8 cellular contexts compared by ENCODE assay signal in the genomic region with DNA sequence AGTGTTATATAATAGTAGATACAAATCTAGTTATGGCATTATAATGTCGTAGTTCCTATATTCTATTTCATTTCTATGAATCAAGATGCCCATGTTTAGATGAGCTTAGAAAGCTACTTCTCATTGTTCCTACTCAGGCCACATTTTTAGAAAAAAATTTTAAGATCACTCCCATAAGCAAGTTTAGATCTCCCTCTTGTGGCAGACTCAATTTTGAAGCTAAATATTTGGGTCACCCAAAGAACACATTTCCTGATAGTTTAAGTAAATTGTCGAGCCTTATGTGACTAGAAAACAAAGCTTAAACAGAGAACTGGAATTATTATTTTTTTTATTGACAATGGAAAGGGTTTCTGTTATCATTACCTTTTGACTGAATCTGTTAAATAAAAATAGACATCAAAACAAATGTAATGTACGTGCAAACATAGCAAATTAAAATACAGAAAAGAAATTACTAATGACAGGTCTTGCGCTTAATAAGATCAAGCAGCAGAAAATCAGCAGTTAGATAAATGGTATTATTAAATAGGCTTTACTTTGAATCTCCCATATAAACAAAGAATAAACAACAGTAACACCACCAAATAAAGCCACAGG.
DNase-seq lines count a peak whose midpoint lies in the region; ATAC-seq and TF ChIP-seq lines count a peak whose summit lies in the region.

No MANE protein-coding gene starts in this region.

- TF ChIP-seq CTCF in cardiac muscle cell (IDR thresholded peaks at IDR 0.05; ENCODE audit: low read depth, low read length), result peak; percentile 61
- TF ChIP-seq CTCF in astrocyte of the spinal cord (IDR thresholded peaks at IDR 0.05; ENCODE audit: low read depth, low read length), result peak; percentile 49
- peak in 1 of 6 experiments; percentile 22 for TF ChIP-seq CTCF in upper lobe of left lung (IDR thresholded peaks at IDR 0.05)

- H2BK120ac ChIP-seq in mesendoderm (ENCODE audit: low read depth, low read length), result no peak overlapping the region

- no peaks in the 10 kb centered on the region for H3K27me3 ChIP-seq in cardiac muscle cell
- no peaks in the 10 kb centered on the region for H3K27me3 ChIP-seq in mesendoderm (ENCODE audit: insufficient read depth, low read length, poor library complexity)
- H3K27me3 ChIP-seq in upper lobe of left lung, result no peaks in the 10 kb centered on the region
- no peaks in the 10 kb centered on the region for H3K27me3 ChIP-seq in MG63

- H3K4me3 ChIP-seq in cardiac muscle cell (no peak overlapping the region), astrocyte of the spinal cord (ENCODE audit: low read depth, low read length) (no peak overlapping the region), mesendoderm (ENCODE audit: low read length) (no peak overlapping the region), upper lobe of left lung (no peak overlapping the region), MG63 (no peak overlapping the region)

- H4K5ac ChIP-seq in mesendoderm (ENCODE audit: low read length), result no peak overlapping the region

- H3K4ac ChIP-seq in mesendoderm (ENCODE audit: low read depth, low read length), result no peak overlapping the region

- H3K9me3 ChIP-seq in cardiac muscle cell (ENCODE audit: low read depth) (no peaks in the 10 kb centered on the region), upper lobe of left lung (no peaks in the 10 kb centered on the region), MG63 (no peaks in the 10 kb centered on the region)

- intact Hi-C loops in Right ventricle myocardium inferior (cut with DNase I), result no loop called here
- intact Hi-C loops in Right ventricle myocardium superior (cut with DNase I), result no loop called here

- H2BK15ac ChIP-seq in mesendoderm (replicated peaks; ENCODE audit: low read depth), result no peak overlapping the region

- H3K27ac ChIP-seq in cardiac muscle cell (no peak overlapping the region), mesendoderm (ENCODE audit: low read depth, low read length) (no peak overlapping the region), upper lobe of left lung (no peak overlapping the region)

- no peak overlapping the region for H3K23ac ChIP-seq in mesendoderm (ENCODE audit: low read length)

- no peak for TF ChIP-seq EP300 in upper lobe of left lung (IDR thresholded peaks at IDR 0.05)

- H2BK5ac ChIP-seq in mesendoderm (ENCODE audit: low read length), result no peak overlapping the region

- H4K8ac ChIP-seq in mesendoderm (ENCODE audit: low read depth, low read length), result no peak overlapping the region

- in situ Hi-C loops in astrocyte of the spinal cord (cut with HindIII; ENCODE audit: low sequenced_read_pairs), result no loop called here

- ATAC-seq in Right ventricle myocardium inferior (no peak), upper lobe of left lung (ENCODE audit: low FRiP score in 2 of 2) (no peak), Right ventricle myocardium superior (ENCODE audit: poor library complexity) (no peak)

- no peak overlapping the region for H3K56ac ChIP-seq in mesendoderm (ENCODE audit: low read length)

- WGBS in mesendoderm (ENCODE audit: extremely low coverage, insufficient coverage, low lambda C conversion rate), result 100% methylated on average over 1 of the region's 4 CpGs
- WGBS in upper lobe of left lung, 2 donors, result 52 to 60% methylated on average over 4 of the region's 4 CpGs

- H3K9ac ChIP-seq in mesendoderm (ENCODE audit: low read length), result no peak overlapping the region

- no peaks in the 10 kb centered on the region for H3K79me2 ChIP-seq in mesendoderm (ENCODE audit: control insufficient read depth, insufficient read depth, low read length)

- no peak for TF ChIP-seq POLR2A in upper lobe of left lung (IDR thresholded peaks at IDR 0.05)

- no peak overlapping the region for H3K4me2 ChIP-seq in mesendoderm (ENCODE audit: low read length)

- DNase-seq in cardiac muscle cell (ENCODE audit: low read depth in 1 of 2, low spot score in 1 of 2) (peak; percentile 32 to 67), Right ventricle myocardium inferior (ENCODE audit: missing footprints) (no peak), NCI-H2227 (lab: John Stamatoyannopoulos, UW; ENCODE audit: unreplicated experiment) (peak; percentile 84), astrocyte of the spinal cord (ENCODE audit: low read depth, low spot score) (peak; percentile 70), mesendoderm (peak; percentile 70), upper lobe of left lung (no peak), MG63 (no peak), Right ventricle myocardium superior (no peak)

- H3K18ac ChIP-seq in mesendoderm (ENCODE audit: low read length), result no peak overlapping the region

- H3K36me3 ChIP-seq in cardiac muscle cell, result no peaks in the 10 kb centered on the region
- H3K36me3 ChIP-seq in mesendoderm (ENCODE audit: control insufficient read depth, insufficient read depth, low read length), result no peaks in the 10 kb centered on the region
- peaks cover 0 to 4% (median 0%) of the 10 kb centered on the region in 4 donors for H3K36me3 ChIP-seq in upper lobe of left lung
- H3K36me3 ChIP-seq in MG63, result no peaks in the 10 kb centered on the region

- no peaks in the 10 kb centered on the region for H3K4me1 ChIP-seq in cardiac muscle cell (ENCODE audit: low read depth)
- no peaks in the 10 kb centered on the region for H3K4me1 ChIP-seq in mesendoderm (ENCODE audit: control insufficient read depth, low read depth, low read length)
- H3K4me1 ChIP-seq in upper lobe of left lung, result no peaks in the 10 kb centered on the region

- no peak overlapping the region for H2AK5ac ChIP-seq in mesendoderm (ENCODE audit: low read length)

- H3K79me1 ChIP-seq in mesendoderm (ENCODE audit: low read length), result no peaks in the 10 kb centered on the region

Comparison
In these comparisons a context has a peak if more than half of its experiments do, and no peak if none do; other contexts are left out.
1. DNase-seq: peak in cardiac muscle cell (2 of 2), NCI-H2227 (single experiment), astrocyte of the spinal cord (single experiment) and mesendoderm (single experiment); none in Right ventricle myocardium inferior (single experiment), upper lobe of left lung (0 of 2), MG63 (single experiment) and Right ventricle myocardium superior (single experiment).